Comparison of ENCODE assay signal across 12 cellular contexts in the genomic region with DNA sequence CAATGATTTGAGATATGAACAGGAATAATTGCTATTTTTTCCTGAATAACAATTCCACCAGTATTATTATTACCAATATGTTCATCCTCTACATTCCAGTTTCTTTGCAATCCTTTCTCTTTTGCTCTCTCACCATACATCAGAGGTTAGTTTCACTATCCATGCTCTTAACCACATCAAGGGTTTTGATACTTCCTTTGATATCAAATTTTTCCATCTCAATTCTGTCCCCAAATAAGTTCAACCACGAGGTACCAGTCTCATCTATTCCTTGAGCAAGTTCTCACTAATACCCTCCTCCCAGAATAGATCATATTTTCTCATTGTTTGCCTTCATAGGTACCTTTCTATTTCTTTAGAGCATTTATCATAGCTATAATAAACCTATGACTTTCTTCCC. TPM values are rescaled to one million over a fixed set of nuclear protein-coding genes. Genes with fewer than 3 reads are reported as not detected.
DNase-seq lines count a peak whose midpoint lies in the region; ATAC-seq and TF ChIP-seq lines count a peak whose summit lies in the region.
"Not testable (repeated sequence)": the region's sequence is repeated elsewhere in the genome, so short reads cannot be mapped to it uniquely, and the experiment has no call there.
"Had no signal": no experiment of that assay in that cellular context is flagged by ENCODE, and none has a peak within 500 bp of the region (broad histone marks: within the 10 kb centered on the region; RNA-seq: fewer than 3 reads in every experiment).

No MANE protein-coding gene starts in this region.

- not testable (repeated sequence) for H3K9me3 Mint-ChIP-seq in CD4-positive, alpha-beta T cell; IgD-negative memory B cell; activated B cell treated with CpG ODN at 0.5 μM for 24 hours; activated CD8-positive, alpha-beta T cell treated with anti-CD3 and anti-CD28 coated beads, Interleukin-2, amount 10 ng/mL, durations not matched to agents 7 days and 5 days (ENCODE audit: insufficient read depth); activated T-helper 2 cell treated with anti-CD3 and anti-CD28 coated beads, Interferon-gamma antibody, Interleukin-2, Interleukin-4, amounts not matched to agents 10 μg/mL and 5 μg/mL and 100 μg/mL, durations not matched to agents 14 hours and 24 hours and 36 hours; activated naive CD8-positive, alpha-beta T cell treated with anti-CD3 and anti-CD28 coated beads, Interleukin-2, amount 10 ng/mL, durations not matched to agents 7 days and 5 days; naive B cell; stimulated activated naive B cell treated with anti-CD40 and anti-IgM and Interleukin-4, amounts not matched to agents 10 μg/mL and 1 μg/mL and 100 μg/mL, for 72 hours

- not testable (repeated sequence) for H3K27ac ChIP-seq in CD4-positive, alpha-beta T cell (ENCODE audit: low read depth, low read length)

- TF ChIP-seq CTCF in CD4-positive, alpha-beta T cell (IDR thresholded peaks at IDR 0.05); activated B cell treated with CpG ODN at 0.5 μM for 24 hours (IDR thresholded peaks at IDR 0.05): not testable (repeated sequence)

- peak overlapping the region; percentile 5 for H3K4me3 Mint-ChIP-seq in CD4-positive, alpha-beta T cell
- H3K4me3 Mint-ChIP-seq in IgD-negative memory B cell; activated B cell treated with CpG ODN at 0.5 μM for 24 hours; activated CD8-positive, alpha-beta T cell treated with anti-CD3 and anti-CD28 coated beads, Interleukin-2, amount 10 ng/mL, durations not matched to agents 7 days and 5 days; activated T-helper 2 cell treated with anti-CD3 and anti-CD28 coated beads, Interferon-gamma antibody, Interleukin-2, Interleukin-4, amounts not matched to agents 10 μg/mL and 5 μg/mL and 100 μg/mL, durations not matched to agents 14 hours and 24 hours and 36 hours (ENCODE audit: low read depth); activated naive CD8-positive, alpha-beta T cell treated with anti-CD3 and anti-CD28 coated beads, Interleukin-2, amount 10 ng/mL, durations not matched to agents 7 days and 5 days; naive B cell; stimulated activated naive B cell treated with anti-CD40 and anti-IgM and Interleukin-4, amounts not matched to agents 10 μg/mL and 1 μg/mL and 100 μg/mL, for 72 hours: not testable (repeated sequence)

- DNase-seq in CD4-positive, alpha-beta T cell; activated B cell treated with CpG ODN at 0.5 μM for 24 hours; activated CD8-positive, alpha-beta T cell treated with anti-CD3 and anti-CD28 coated beads, Interleukin-2, amount 10 ng/mL, durations not matched to agents 7 days and 5 days; activated T-helper 2 cell treated with anti-CD3 and anti-CD28 coated beads, Interferon-gamma antibody, Interleukin-2, Interleukin-4, amounts not matched to agents 10 μg/mL and 5 μg/mL and 100 μg/mL, durations not matched to agents 14 hours and 24 hours and 36 hours (ENCODE audit: low spot score); activated naive CD8-positive, alpha-beta T cell treated with anti-CD3 and anti-CD28 coated beads, Interleukin-2, amount 10 ng/mL, durations not matched to agents 7 days and 5 days; naive B cell; stimulated activated naive B cell treated with anti-CD40 and anti-IgM and Interleukin-4, amounts not matched to agents 10 μg/mL and 1 μg/mL and 100 μg/mL, for 72 hours: not testable (repeated sequence)

- POLR2A ChIA-PET in CD4-positive, alpha-beta T cell (lab: Charles Lee); activated B cell treated with CpG ODN at 0.5 μM for 24 hours (lab: Charles Lee); activated CD8-positive, alpha-beta T cell treated with anti-CD3 and anti-CD28 coated beads, Interleukin-2, amount 10 ng/mL, durations not matched to agents 7 days and 5 days (lab: Charles Lee): not testable (repeated sequence)
- POLR2A ChIA-PET in activated naive CD8-positive, alpha-beta T cell treated with anti-CD3 and anti-CD28 coated beads, Interleukin-2, amount 10 ng/mL, durations not matched to agents 7 days and 5 days (lab: Charles Lee): interaction anchor here (1.3 kb wide), 1 partner anchor 31 kb away, joined by 4 read pairs; no protein-coding TSS in a partner anchor

- not testable (repeated sequence) for H3K27me3 Mint-ChIP-seq in CD4-positive, alpha-beta T cell; IgD-negative memory B cell; activated B cell treated with CpG ODN at 0.5 μM for 24 hours; activated CD8-positive, alpha-beta T cell treated with anti-CD3 and anti-CD28 coated beads, Interleukin-2, amount 10 ng/mL, durations not matched to agents 7 days and 5 days (ENCODE audit: low read depth); activated T-helper 2 cell treated with anti-CD3 and anti-CD28 coated beads, Interferon-gamma antibody, Interleukin-2, Interleukin-4, amounts not matched to agents 10 μg/mL and 5 μg/mL and 100 μg/mL, durations not matched to agents 14 hours and 24 hours and 36 hours (ENCODE audit: low read depth); activated naive CD8-positive, alpha-beta T cell treated with anti-CD3 and anti-CD28 coated beads, Interleukin-2, amount 10 ng/mL, durations not matched to agents 7 days and 5 days; naive B cell; stimulated activated naive B cell treated with anti-CD40 and anti-IgM and Interleukin-4, amounts not matched to agents 10 μg/mL and 1 μg/mL and 100 μg/mL, for 72 hours

- intact Hi-C loops in CD4-positive, alpha-beta T cell (cut with DNase I, micrococcal nuclease); activated B cell treated with CpG ODN at 0.5 μM for 24 hours (cut with micrococcal nuclease): not testable (repeated sequence)
- intact Hi-C loops in activated T-helper 2 cell treated with anti-CD3 and anti-CD28 coated beads, Interferon-gamma antibody, Interleukin-2, Interleukin-4, amounts not matched to agents 10 μg/mL and 5 μg/mL and 100 μg/mL, durations not matched to agents 14 hours and 24 hours and 36 hours (cut with micrococcal nuclease): loop anchor here (1.0 kb wide), 1 partner anchor 34 kb away; no protein-coding TSS in a partner anchor

- peaks cover 39% of the 10 kb centered on the region for H3K4me1 Mint-ChIP-seq in CD4-positive, alpha-beta T cell (ENCODE audit: low read depth)
- H3K4me1 Mint-ChIP-seq in IgD-negative memory B cell (peaks cover 13 to 30% (median 24%) of the 10 kb centered on the region in 3 donors), activated B cell treated with CpG ODN at 0.5 μM for 24 hours (peaks cover 12% of the 10 kb centered on the region), naive B cell (peaks cover 22 to 25% (median 22%) of the 10 kb centered on the region in 3 donors)
- peaks cover 30% of the 10 kb centered on the region for H3K4me1 Mint-ChIP-seq in activated CD8-positive, alpha-beta T cell treated with anti-CD3 and anti-CD28 coated beads, Interleukin-2, amount 10 ng/mL, durations not matched to agents 7 days and 5 days (ENCODE audit: low read depth)
- peaks cover 45% of the 10 kb centered on the region for H3K4me1 Mint-ChIP-seq in activated T-helper 2 cell treated with anti-CD3 and anti-CD28 coated beads, Interferon-gamma antibody, Interleukin-2, Interleukin-4, amounts not matched to agents 10 μg/mL and 5 μg/mL and 100 μg/mL, durations not matched to agents 14 hours and 24 hours and 36 hours (ENCODE audit: low read depth)
- peaks cover 25% of the 10 kb centered on the region for H3K4me1 Mint-ChIP-seq in activated naive CD8-positive, alpha-beta T cell treated with anti-CD3 and anti-CD28 coated beads, Interleukin-2, amount 10 ng/mL, durations not matched to agents 7 days and 5 days
- H3K4me1 Mint-ChIP-seq in stimulated activated naive B cell treated with anti-CD40 and anti-IgM and Interleukin-4, amounts not matched to agents 10 μg/mL and 1 μg/mL and 100 μg/mL, for 72 hours: peaks cover 20 to 28% of the 10 kb centered on the region in 2 donors

- CTCF ChIA-PET in CD4-positive, alpha-beta T cell (lab: Charles Lee); activated CD8-positive, alpha-beta T cell treated with anti-CD3 and anti-CD28 coated beads, Interleukin-2, amount 10 ng/mL, durations not matched to agents 7 days and 5 days (lab: Charles Lee): not testable (repeated sequence)
- CTCF ChIA-PET in activated B cell treated with CpG ODN at 0.5 μM for 24 hours (lab: Charles Lee): interaction anchor here (1.0 kb wide), 1 partner anchor 17 kb away, joined by 3 read pairs; no protein-coding TSS in a partner anchor

- not testable (repeated sequence) for H3K27me3 ChIP-seq in CD4-positive, alpha-beta T cell (ENCODE audit: control insufficient read depth, insufficient read depth, low read length)

- not testable (repeated sequence) for ATAC-seq in CD4-positive, alpha-beta T cell (ENCODE audit: poor library complexity); activated B cell treated with CpG ODN at 0.5 μM for 24 hours (ENCODE audit: low read depth); naive B cell (ENCODE audit: low read depth in 2 of 2); stimulated activated naive B cell treated with anti-CD40 and anti-IgM and Interleukin-4, amounts not matched to agents 10 μg/mL and 1 μg/mL and 100 μg/mL, for 72 hours (replicated peaks)
- peak; percentile 68 for ATAC-seq in activated CD8-positive, alpha-beta T cell treated with anti-CD3 and anti-CD28 coated beads, Interleukin-2, amount 10 ng/mL, durations not matched to agents 7 days and 5 days
- peak; percentile 27 for ATAC-seq in activated naive CD8-positive, alpha-beta T cell treated with anti-CD3 and anti-CD28 coated beads, Interleukin-2, amount 10 ng/mL, durations not matched to agents 7 days and 5 days (ENCODE audit: low read depth)

- peaks cover 92% of the 10 kb centered on the region for H3K36me3 Mint-ChIP-seq in CD4-positive, alpha-beta T cell (ENCODE audit: low read depth)
- H3K36me3 Mint-ChIP-seq in IgD-negative memory B cell (peaks cover 12% of the 10 kb centered on the region), activated B cell treated with CpG ODN at 0.5 μM for 24 hours (ENCODE audit: low read depth) (peaks cover 82% of the 10 kb centered on the region), naive B cell (peaks cover 17 to 34% of the 10 kb centered on the region in 2 donors)
- peaks cover 69% of the 10 kb centered on the region for H3K36me3 Mint-ChIP-seq in activated CD8-positive, alpha-beta T cell treated with anti-CD3 and anti-CD28 coated beads, Interleukin-2, amount 10 ng/mL, durations not matched to agents 7 days and 5 days (ENCODE audit: low read depth)
- H3K36me3 Mint-ChIP-seq in activated T-helper 2 cell treated with anti-CD3 and anti-CD28 coated beads, Interferon-gamma antibody, Interleukin-2, Interleukin-4, amounts not matched to agents 10 μg/mL and 5 μg/mL and 100 μg/mL, durations not matched to agents 14 hours and 24 hours and 36 hours (ENCODE audit: low read depth): peaks cover 77% of the 10 kb centered on the region
- peaks cover 40% of the 10 kb centered on the region for H3K36me3 Mint-ChIP-seq in activated naive CD8-positive, alpha-beta T cell treated with anti-CD3 and anti-CD28 coated beads, Interleukin-2, amount 10 ng/mL, durations not matched to agents 7 days and 5 days
- H3K36me3 Mint-ChIP-seq in stimulated activated naive B cell treated with anti-CD40 and anti-IgM and Interleukin-4, amounts not matched to agents 10 μg/mL and 1 μg/mL and 100 μg/mL, for 72 hours: peaks cover 25 to 49% of the 10 kb centered on the region in 2 donors

- H3K9me3 ChIP-seq in CD4-positive, alpha-beta T cell (ENCODE audit: control insufficient read depth, low read length): not testable (repeated sequence)

- H3K27ac Mint-ChIP-seq in CD4-positive, alpha-beta T cell: peak overlapping the region; percentile 70
- H3K27ac Mint-ChIP-seq in IgD-negative memory B cell (peak overlapping the region in 2 of 3 donors; percentile 3 to 20), activated B cell treated with CpG ODN at 0.5 μM for 24 hours (peak overlapping the region; percentile 75), naive B cell (peak overlapping the region; percentile 42 to 96 (median 80))
- H3K27ac Mint-ChIP-seq in activated CD8-positive, alpha-beta T cell treated with anti-CD3 and anti-CD28 coated beads, Interleukin-2, amount 10 ng/mL, durations not matched to agents 7 days and 5 days: peak overlapping the region; percentile 35
- H3K27ac Mint-ChIP-seq in activated T-helper 2 cell treated with anti-CD3 and anti-CD28 coated beads, Interferon-gamma antibody, Interleukin-2, Interleukin-4, amounts not matched to agents 10 μg/mL and 5 μg/mL and 100 μg/mL, durations not matched to agents 14 hours and 24 hours and 36 hours: peak overlapping the region; percentile 60
- peak overlapping the region; percentile 65 for H3K27ac Mint-ChIP-seq in activated naive CD8-positive, alpha-beta T cell treated with anti-CD3 and anti-CD28 coated beads, Interleukin-2, amount 10 ng/mL, durations not matched to agents 7 days and 5 days
- peak overlapping the region; percentile 63 for H3K27ac Mint-ChIP-seq in stimulated activated naive B cell treated with anti-CD40 and anti-IgM and Interleukin-4, amounts not matched to agents 10 μg/mL and 1 μg/mL and 100 μg/mL, for 72 hours

RNA-seq across cellular contexts. Expression of a gene that starts 30.1 kb away (rescaled TPM):
- under 1 TPM; 0.36 to 0.74 TPM for total RNA-seq in CD4-positive, alpha-beta T cell
- 187 TPM for polyA plus RNA-seq in IgD-negative memory B cell
- total RNA-seq in activated B cell treated with CpG ODN at 0.5 μM for 24 hours: 46.5 and 53.3 TPM in 2 replicates
- 1 to 10 TPM in 1 of 2 experiments, under 1 TPM in 1; 0.99 to 1.8 TPM for total RNA-seq in activated CD8-positive, alpha-beta T cell treated with anti-CD3 and anti-CD28 coated beads, Interleukin-2, amount 10 ng/mL, durations not matched to agents 7 days and 5 days
- total RNA-seq in activated T-helper 2 cell treated with anti-CD3 and anti-CD28 coated beads, Interferon-gamma antibody, Interleukin-2, Interleukin-4, amounts not matched to agents 10 μg/mL and 5 μg/mL and 100 μg/mL, durations not matched to agents 14 hours and 24 hours and 36 hours: 101 and 109 TPM in 2 replicates
- 1 to 10 TPM; 3.0 to 4.4 TPM for total RNA-seq in activated naive CD8-positive, alpha-beta T cell treated with anti-CD3 and anti-CD28 coated beads, Interleukin-2, amount 10 ng/mL, durations not matched to agents 7 days and 5 days
- 10 to 100 TPM in 2 of 6 donors, 1 to 10 TPM in 4; 3.4 to 21.5 (median 5.1) TPM for polyA plus RNA-seq in naive B cell (ENCODE audit: low read depth in 6 of 6)
- total RNA-seq: A172, Caco-2, IMR-90 had no signal
- polyA plus RNA-seq: AG04450, IMR-90 had no signal

RNA-seq across cellular contexts. Expression of a gene that starts 36.8 kb away (rescaled TPM):
- total RNA-seq in CD4-positive, alpha-beta T cell: 10 to 100 TPM; 36.9 to 37.6 TPM
- polyA plus RNA-seq in IgD-negative memory B cell: 213 TPM
- total RNA-seq in activated B cell treated with CpG ODN at 0.5 μM for 24 hours: 145 and 160 TPM in 2 replicates
- 100 to 1,000 TPM; 308 to 314 TPM for total RNA-seq in activated CD8-positive, alpha-beta T cell treated with anti-CD3 and anti-CD28 coated beads, Interleukin-2, amount 10 ng/mL, durations not matched to agents 7 days and 5 days
- total RNA-seq in activated T-helper 2 cell treated with anti-CD3 and anti-CD28 coated beads, Interferon-gamma antibody, Interleukin-2, Interleukin-4, amounts not matched to agents 10 μg/mL and 5 μg/mL and 100 μg/mL, durations not matched to agents 14 hours and 24 hours and 36 hours: 108 and 113 TPM in 2 replicates
- total RNA-seq in activated naive CD8-positive, alpha-beta T cell treated with anti-CD3 and anti-CD28 coated beads, Interleukin-2, amount 10 ng/mL, durations not matched to agents 7 days and 5 days: 100 to 1,000 TPM; 295 to 300 TPM
- polyA plus RNA-seq in naive B cell (ENCODE audit: low read depth in 6 of 6): 100 to 1,000 TPM; 143 to 262 (median 206) TPM
- total RNA-seq: Caco-2 had no signal

Comparison
In these comparisons a context has a peak if more than half of its experiments do, and no peak if none do; other contexts are left out.
1. H3K27ac Mint-ChIP-seq: peak in every context shown above with its lines; median percentile 80 in naive B cell; 75 in activated B cell treated with CpG ODN at 0.5 μM for 24 hours; 70 in CD4-positive, alpha-beta T cell; 65 in activated naive CD8-positive, alpha-beta T cell treated with anti-CD3 and anti-CD28 coated beads, Interleukin-2, amount 10 ng/mL, durations not matched to agents 7 days and 5 days; 63 in stimulated activated naive B cell treated with anti-CD40 and anti-IgM and Interleukin-4, amounts not matched to agents 10 μg/mL and 1 μg/mL and 100 μg/mL, for 72 hours; 60 in activated T-helper 2 cell treated with anti-CD3 and anti-CD28 coated beads, Interferon-gamma antibody, Interleukin-2, Interleukin-4, amounts not matched to agents 10 μg/mL and 5 μg/mL and 100 μg/mL, durations not matched to agents 14 hours and 24 hours and 36 hours; 35 in activated CD8-positive, alpha-beta T cell treated with anti-CD3 and anti-CD28 coated beads, Interleukin-2, amount 10 ng/mL, durations not matched to agents 7 days and 5 days; 12 in IgD-negative memory B cell.